Comparison of ENCODE assay signal across 17 cellular contexts in the genomic region with DNA sequence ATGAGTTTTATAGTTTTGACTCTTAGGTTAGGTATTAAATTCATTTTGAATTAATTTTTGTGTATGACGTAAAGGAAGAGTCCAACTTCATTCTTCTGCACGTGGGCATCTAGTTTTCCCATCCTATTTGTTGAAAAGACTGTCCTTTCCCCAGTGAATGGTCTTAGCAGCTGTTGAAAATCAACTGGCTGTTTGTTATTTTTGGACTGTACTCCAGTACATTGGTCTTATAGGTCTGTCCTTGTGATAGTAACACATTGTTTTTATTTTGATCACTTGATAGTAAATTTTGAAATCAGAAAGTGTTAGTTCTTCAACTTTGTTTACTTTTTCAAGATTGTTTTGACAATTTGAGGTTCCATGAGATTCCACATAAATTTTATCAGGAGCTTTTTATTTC.
A peak's percentile ranks its signal among the peaks of the same experiment; 100 is the strongest.
DNase-seq lines count a peak whose midpoint lies in the region; ATAC-seq and TF ChIP-seq lines count a peak whose summit lies in the region.
"Had no signal": no experiment of that assay in that cellular context is flagged by ENCODE, and none has a peak within 500 bp of the region (broad histone marks: within the 10 kb centered on the region; RNA-seq: fewer than 3 reads in every experiment).

No MANE protein-coding gene starts in this region.

- TF ChIP-seq CTCF in Panc1 (IDR thresholded peaks at IDR 0.05) (no peak), fibroblast of villous mesenchyme (IDR thresholded peaks at IDR 0.05; ENCODE audit: insufficient read depth, low read depth, low read length) (no peak), glutamatergic neuron (IDR thresholded peaks at IDR 0.05; ENCODE audit: partially characterized antibody, unreplicated experiment) (no peak)

- no peaks in the 10 kb centered on the region for H3K9me3 ChIP-seq in Panc1 (ENCODE audit: control insufficient read depth, insufficient read depth, low read depth, low read length)
- H3K9me3 ChIP-seq: BE2C had no signal

- no peaks in the 10 kb centered on the region for H3K36me3 ChIP-seq in Panc1 (ENCODE audit: control insufficient read depth, insufficient read depth, low read length)
- H3K36me3 ChIP-seq: BE2C had no signal

- BruUV-seq in Panc1 (replicated peaks; lab: Mats Ljungman, UMichigan) = no TSS peak

- in situ Hi-C loops in Panc1 (cut with HindIII; ENCODE audit: low pct_unique_long_range_greater_than_20kb, low sequenced_read_pairs) = no loop called here

- intact Hi-C loops in Panc1 (cut with micrococcal nuclease; ENCODE audit: unreplicated experiment) = no loop called here

- POLR2A ChIA-PET in Panc1 (lab: Charles Lee) = no interaction called here

- H3K4me1 Mint-ChIP-seq in glutamatergic neuron (ENCODE audit: low read depth, unreplicated experiment) = peaks cover 7% of the 10 kb centered on the region
- H3K4me1 Mint-ChIP-seq: CD4-positive, CD25-positive, alpha-beta regulatory T cell; CD8-positive, alpha-beta memory T cell; IgD-negative memory B cell had no signal

- DNase-seq in LHCN-M2 (ENCODE audit: low read depth) = peak; percentile 38
- no peak for DNase-seq in Panc1 (ENCODE audit: low read depth, low spot score)
- DNase-seq in fibroblast of gingiva (ENCODE audit: low read depth) = peak; percentile 52
- DNase-seq in fibroblast of villous mesenchyme (ENCODE audit: low read depth) = peak; percentile 50
- no peak for DNase-seq in NCI-H748 treated with DMSO at 0.1 percent for 48 hours (lab: John Stamatoyannopoulos, UW)
- DNase-seq in ureter (ENCODE audit: low spot score) = no peak
- DNase-seq in glutamatergic neuron = no peak
- DNase-seq: BE2C; C1 segment of cervical spinal cord; CD4-positive, CD25-positive, alpha-beta regulatory T cell; CD8-positive, alpha-beta memory T cell; COR-L47; DMS 273 treated with DMSO at 0.1 percent for 48 hours; DMS53; HCEC 1CT had no signal

- ATAC-seq in Panc1 = no peak
- ATAC-seq: GM23338 had no signal

- no peaks in the 10 kb centered on the region for H3K4me1 ChIP-seq in Panc1 (ENCODE audit: control insufficient read depth, insufficient read depth, low read length)
- H3K4me1 ChIP-seq: BE2C had no signal

- H3K4me3 Mint-ChIP-seq in glutamatergic neuron (ENCODE audit: unreplicated experiment) = no peak overlapping the region
- H3K4me3 Mint-ChIP-seq: CD4-positive, CD25-positive, alpha-beta regulatory T cell; CD8-positive, alpha-beta memory T cell; GM23338; IgD-negative memory B cell had no signal

- no peaks in the 10 kb centered on the region for H3K36me3 Mint-ChIP-seq in glutamatergic neuron (ENCODE audit: unreplicated experiment)
- H3K36me3 Mint-ChIP-seq: CD4-positive, CD25-positive, alpha-beta regulatory T cell; CD8-positive, alpha-beta memory T cell; IgD-negative memory B cell had no signal

- H3K4me3 ChIP-seq in Panc1 (ENCODE audit: low read depth in 2 of 2, low read length in 2 of 2) (no peak overlapping the region), fibroblast of villous mesenchyme (ENCODE audit: low read depth, low read length) (no peak overlapping the region)
- H3K4me3 ChIP-seq: GM23338 had no signal

- H3K27me3 Mint-ChIP-seq in glutamatergic neuron (ENCODE audit: unreplicated experiment) = no peaks in the 10 kb centered on the region

- no peak overlapping the region for H3K27ac Mint-ChIP-seq in glutamatergic neuron (ENCODE audit: unreplicated experiment)
- H3K27ac Mint-ChIP-seq: CD4-positive, CD25-positive, alpha-beta regulatory T cell; CD8-positive, alpha-beta memory T cell; GM23338; IgD-negative memory B cell had no signal

- CTCF ChIA-PET in Panc1 (lab: Charles Lee) = no interaction called here

- H3K27ac ChIP-seq in Panc1 (ENCODE audit: low read length) = peak overlapping the region; percentile 34; the same call in 1 of the 2 replicates

- H3K27me3 ChIP-seq in Panc1 (ENCODE audit: control insufficient read depth, insufficient read depth, low read length) = no peaks in the 10 kb centered on the region

- peaks cover 5% of the 10 kb centered on the region for H3K9me3 Mint-ChIP-seq in glutamatergic neuron (ENCODE audit: unreplicated experiment)
- H3K9me3 Mint-ChIP-seq: CD4-positive, CD25-positive, alpha-beta regulatory T cell; CD8-positive, alpha-beta memory T cell had no signal

Comparison
In these comparisons a context has a peak if more than half of its experiments do, and no peak if none do; other contexts are left out.
1. DNase-seq: peak in LHCN-M2 (single experiment), fibroblast of gingiva (single experiment) and fibroblast of villous mesenchyme (single experiment); none in Panc1 (single experiment), NCI-H748 treated with DMSO at 0.1 percent for 48 hours (single experiment), ureter (single experiment) and glutamatergic neuron (single experiment).